1 cellular context compared by ENCODE assay signal in the genomic region with DNA sequence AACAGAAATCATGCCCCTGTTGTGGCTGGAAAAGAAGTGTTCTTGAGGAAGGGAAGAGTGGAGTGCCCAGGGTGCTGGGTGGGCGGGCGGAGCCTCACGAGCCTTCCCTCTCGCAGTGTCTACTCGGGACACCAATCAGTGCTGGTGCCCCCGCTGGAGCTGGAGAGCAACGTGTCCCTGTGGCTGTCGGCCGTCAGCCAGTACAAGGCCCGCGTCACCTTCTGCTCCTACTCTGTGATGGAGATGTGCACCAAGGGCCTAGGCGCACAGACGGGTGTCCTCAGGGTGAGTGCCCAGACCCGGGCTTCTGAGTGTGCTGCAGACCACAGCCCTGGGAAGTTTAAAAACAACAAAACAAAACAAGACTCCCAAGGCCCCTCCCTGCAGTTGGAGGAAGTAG.
TF ChIP-seq lines count a peak whose summit lies in the region.

No MANE protein-coding gene starts in this region.

TF ChIP-seq in GM23338, 12 proteins besides CTCF, POLR2A, EP300 and RAD21 (continued from another document):
- TF ChIP-seq ETS1 (IDR thresholded peaks at IDR 0.05) (no peak), EZH2phosphoT487 (IDR thresholded peaks at IDR 0.05; ENCODE audit: unreplicated experiment) (no peak), ZNF462 (CRISPR knock-in tag; IDR thresholded peaks at IDR 0.05) (no peak), EZH2 (IDR thresholded peaks at IDR 0.05; ENCODE audit: low read depth, unreplicated experiment) (no peak), NANOG (IDR thresholded peaks at IDR 0.05; ENCODE audit: borderline replicate concordance) (no peak), POLR2AphosphoS5 (IDR thresholded peaks at IDR 0.05; ENCODE audit: low read depth) (no peak), CREB1 (CRISPR knock-in tag; IDR thresholded peaks at IDR 0.05; ENCODE audit: low read depth) (no peak), REST (IDR thresholded peaks at IDR 0.05; ENCODE audit: unreplicated experiment) (no peak)
